In genomic region chr7:127107601-127108007, GRCh38 we compare ENCODE assay signal across 8 cellular contexts.
A peak's percentile ranks its signal among the peaks of the same experiment; 100 is the strongest.
DNase-seq lines count a peak whose midpoint lies in the region; ATAC-seq and TF ChIP-seq lines count a peak whose summit lies in the region.

No MANE protein-coding gene starts in this region.

- 19 to 23% (median 21%) methylated on average over 5 of the region's 5 CpGs for WGBS in psoas muscle, 3 donors

- ATAC-seq in psoas muscle, result no peak

- intact Hi-C loops in psoas muscle (cut with DNase I), result no loop called here

- H3K4me3 ChIP-seq in cardiac muscle cell (no peak overlapping the region), right atrium auricular region (no peak overlapping the region), H7 (ENCODE audit: insufficient read depth, low read depth, low read length) (no peak overlapping the region), foreskin fibroblast (ENCODE audit: low read depth in 1 of 2, low read length in 2 of 2) (no peak overlapping the region), psoas muscle (no peak overlapping the region)
- H3K4me3 ChIP-seq in Jurkat, Clone E6-1 (ENCODE audit: low read length), result no peak overlapping the region

- TF ChIP-seq CTCF in cardiac muscle cell (IDR thresholded peaks at IDR 0.05; ENCODE audit: low read depth, low read length) (peak; percentile 40), right atrium auricular region (IDR thresholded peaks at IDR 0.05) (peak in 1 of 2 donors; percentile 49), foreskin fibroblast (IDR thresholded peaks at IDR 0.05; ENCODE audit: low read depth, low read length) (peak; percentile 13), psoas muscle (IDR thresholded peaks at IDR 0.05) (peak; percentile 11)

- H3K4me1 ChIP-seq in cardiac muscle cell (ENCODE audit: low read depth) (no peaks in the 10 kb centered on the region), right atrium auricular region (no peaks in the 10 kb centered on the region), psoas muscle (no peaks in the 10 kb centered on the region)

- H3K9me3 ChIP-seq in cardiac muscle cell (ENCODE audit: low read depth) (no peaks in the 10 kb centered on the region), right atrium auricular region (no peaks in the 10 kb centered on the region), psoas muscle (no peaks in the 10 kb centered on the region)

- no peak overlapping the region for H3K27ac ChIP-seq in cardiac muscle cell
- H3K27ac ChIP-seq in right atrium auricular region, result no peak overlapping the region
- H3K27ac ChIP-seq in psoas muscle, result no peak overlapping the region

- DNase-seq in cardiac muscle cell (ENCODE audit: low read depth in 1 of 2, low spot score in 1 of 2) (peak; percentile 51 to 92), right atrium auricular region (ENCODE audit: low spot score) (no peak), H7 (peak; percentile 39), UCSD-AML1 (lab: John Stamatoyannopoulos, UW; ENCODE audit: unreplicated experiment) (peak; percentile 8), foreskin fibroblast (peak in 1 of 2 donors; percentile 8), psoas muscle (no peak), GOT3 (lab: John Stamatoyannopoulos, UW) (no peak)
- DNase-seq in Jurkat, Clone E6-1 (ENCODE audit: low read depth, low spot score), result peak; percentile 71

- H3K36me3 ChIP-seq in cardiac muscle cell, result no peaks in the 10 kb centered on the region
- H3K36me3 ChIP-seq in right atrium auricular region, result no peaks in the 10 kb centered on the region
- no peaks in the 10 kb centered on the region for H3K36me3 ChIP-seq in H7 (replicated peaks; ENCODE audit: control insufficient read depth, insufficient read depth, low read length)
- no peaks in the 10 kb centered on the region for H3K36me3 ChIP-seq in psoas muscle (ENCODE audit: insufficient read depth in 1 of 2, low read depth in 1 of 2)

- no peaks in the 10 kb centered on the region for H3K27me3 ChIP-seq in cardiac muscle cell
- H3K27me3 ChIP-seq in right atrium auricular region, result no peaks in the 10 kb centered on the region
- H3K27me3 ChIP-seq in H7 (ENCODE audit: control insufficient read depth, insufficient read depth, low read length), result no peaks in the 10 kb centered on the region
- H3K27me3 ChIP-seq in psoas muscle (ENCODE audit: insufficient read depth in 3 of 3, low read length in 2 of 3), result no peaks in the 10 kb centered on the region

Comparison
In these comparisons a context has a peak if more than half of its experiments do, and no peak if none do; other contexts are left out.
1. DNase-seq: peak in cardiac muscle cell (2 of 2), H7 (single experiment), Jurkat, Clone E6-1 (single experiment) and UCSD-AML1 (single experiment); none in right atrium auricular region (single experiment), psoas muscle (0 of 2) and GOT3 (single experiment).